16 cellular contexts compared by ENCODE assay signal in genomic region chr17:44831270-44831770, GRCh38. TPM values are rescaled to one million over a fixed set of nuclear protein-coding genes. Genes with fewer than 3 reads are reported as not detected.
DNase-seq lines count a peak whose midpoint lies in the region; ATAC-seq and TF ChIP-seq lines count a peak whose summit lies in the region.
"Had no signal": no experiment of that assay in that cellular context is flagged by ENCODE, and none has a peak within 500 bp of the region (broad histone marks: within the 10 kb centered on the region; RNA-seq: fewer than 3 reads in every experiment).

No MANE protein-coding gene starts in this region.

- no peaks in the 10 kb centered on the region for H3K9me3 Mint-ChIP-seq in WTC11
- H3K9me3 Mint-ChIP-seq in progenitor cell of endocrine pancreas (ENCODE audit: low read depth), result no peaks in the 10 kb centered on the region
- H3K9me3 Mint-ChIP-seq: activated naive CD8-positive, alpha-beta T cell treated with anti-CD3 and anti-CD28 coated beads, Interleukin-2, amount 10 ng/mL, durations not matched to agents 7 days and 5 days had no signal

- no peak for TF ChIP-seq RAD21 in SK-N-SH (IDR thresholded peaks at IDR 0.05; ENCODE audit: low read length)

- H3K27me3 ChIP-seq in SK-N-SH (ENCODE audit: insufficient read depth), result no peaks in the 10 kb centered on the region
- no peaks in the 10 kb centered on the region for H3K27me3 ChIP-seq in iPS-15b (ENCODE audit: control insufficient read depth, insufficient read depth, low read length)
- peaks cover 5 to 82% (median 18%) of the 10 kb centered on the region in 4 donors for H3K27me3 ChIP-seq in esophagus squamous epithelium

- H3K27ac Mint-ChIP-seq in WTC11 (peak overlapping the region; percentile 96), progenitor cell of endocrine pancreas (no peak overlapping the region)
- H3K27ac Mint-ChIP-seq: activated naive CD8-positive, alpha-beta T cell treated with anti-CD3 and anti-CD28 coated beads, Interleukin-2, amount 10 ng/mL, durations not matched to agents 7 days and 5 days; CD4-positive, CD25-positive, alpha-beta regulatory T cell had no signal

- ATAC-seq in SK-N-SH treated with all-trans-retinoic acid at 6 μM for 48 hours, result no peak
- no peak for ATAC-seq in WTC11
- ATAC-seq: mucosa of descending colon had no signal

- H3K4me2 ChIP-seq in SK-N-SH, result peak overlapping the region; percentile 96; the same call in 1 of the 2 replicates

- H3K9ac ChIP-seq in SK-N-SH (no peak overlapping the region), iPS-15b (ENCODE audit: low read depth, low read length) (no peak overlapping the region)

- H3K79me2 ChIP-seq in SK-N-SH (ENCODE audit: insufficient read depth), result peaks cover 35% of the 10 kb centered on the region

- no peak for TF ChIP-seq EP300 in SK-N-SH (IDR thresholded peaks at IDR 0.05; ENCODE audit: borderline replicate concordance in 1 of 2, low read depth in 1 of 2, low read length in 1 of 2)

- H3K4me3 Mint-ChIP-seq in WTC11, result peak overlapping the region; percentile 89
- H3K4me3 Mint-ChIP-seq in progenitor cell of endocrine pancreas (ENCODE audit: low read depth), result peak overlapping the region; percentile 49

- POLR2A ChIA-PET in SK-N-SH (lab: Yijun Ruan, JAX), result no interaction called here
- POLR2A ChIA-PET in WTC11 (lab: Charles Lee), result interaction anchor here (0.6 kb wide), 1 partner anchor 61 kb away, joined by 6 read pairs; no protein-coding TSS in a partner anchor

- H3K4me3 ChIP-seq in SK-N-SH (ENCODE audit: low read depth in 2 of 2, low read length in 1 of 2) (no peak overlapping the region), iPS-15b (ENCODE audit: low read depth, low read length) (peak overlapping the region; percentile 72), esophagus squamous epithelium (no peak overlapping the region)
- H3K4me3 ChIP-seq: mucosa of descending colon had no signal

- H3K36me3 ChIP-seq in SK-N-SH (replicated peaks in 1 of 2; ENCODE audit: control insufficient read depth in 1 of 2, insufficient read depth in 2 of 2, low read length in 1 of 2) (no peaks in the 10 kb centered on the region), iPS-15b (ENCODE audit: control insufficient read depth, insufficient read depth, low read length) (no peaks in the 10 kb centered on the region), esophagus squamous epithelium (no peaks in the 10 kb centered on the region)

- CTCF ChIA-PET in SK-N-SH (lab: Yijun Ruan, JAX) (interaction anchor here (0.5 to 13.4 kb wide), 6 partner anchors 9 to 54 kb away, joined by 3 to 109 read pairs (median 4); no protein-coding TSS in a partner anchor), WTC11 (lab: Charles Lee) (interaction anchor here (0.6 to 3.2 kb wide), 9 partner anchors 11 to 89 kb away, joined by 3 to 25 read pairs (median 4); no protein-coding TSS in a partner anchor)

- H3K27me3 Mint-ChIP-seq in WTC11 (ENCODE audit: low read depth), result peaks cover 6% of the 10 kb centered on the region
- peaks cover 6% of the 10 kb centered on the region for H3K27me3 Mint-ChIP-seq in progenitor cell of endocrine pancreas

- H3K4me1 Mint-ChIP-seq in WTC11, result peaks cover 47% of the 10 kb centered on the region
- H3K4me1 Mint-ChIP-seq in progenitor cell of endocrine pancreas (ENCODE audit: low read depth), result peaks cover 15% of the 10 kb centered on the region

- no peak for TF ChIP-seq POLR2A in esophagus squamous epithelium (IDR thresholded peaks at IDR 0.05)

- intact Hi-C loops in esophagus squamous epithelium (cut with DNase I), result no loop called here

- H3K9me3 ChIP-seq in SK-N-SH (no peaks in the 10 kb centered on the region), iPS-15b (ENCODE audit: control insufficient read depth, insufficient read depth, low read length) (no peaks in the 10 kb centered on the region), esophagus squamous epithelium (no peaks in the 10 kb centered on the region)
- H3K9me3 ChIP-seq: mucosa of descending colon, psoas muscle had no signal

- peaks cover 14% of the 10 kb centered on the region for H4K20me1 ChIP-seq in SK-N-SH (ENCODE audit: insufficient read depth)

- H3F3A ChIP-seq in SK-N-SH (replicated peaks; ENCODE audit: insufficient read depth), result peaks cover 19% of the 10 kb centered on the region

- DNase-seq in SK-N-SH, result no peak
- no peak for DNase-seq in WTC11 (ENCODE audit: low spot score)
- no peak for DNase-seq in progenitor cell of endocrine pancreas (ENCODE audit: low spot score, unreplicated experiment)
- no peak for DNase-seq in NCI-H146 treated with DMSO at 0.1 percent for 48 hours (lab: John Stamatoyannopoulos, UW; ENCODE audit: unreplicated experiment)
- no peak for DNase-seq in esophagus squamous epithelium (lab: John Stamatoyannopoulos, UW)
- no peak for DNase-seq in anterior cingulate cortex (lab: John Stamatoyannopoulos, UW)
- DNase-seq: activated naive CD8-positive, alpha-beta T cell treated with anti-CD3 and anti-CD28 coated beads, Interleukin-2, amount 10 ng/mL, durations not matched to agents 7 days and 5 days; CD4-positive, CD25-positive, alpha-beta regulatory T cell; mucosa of descending colon; NCI-H2029 treated with DMSO at 0.1 percent for 48 hours; NCI-H748 treated with DMSO at 0.1 percent for 48 hours; psoas muscle had no signal

- H3K36me3 Mint-ChIP-seq in WTC11, result no peaks in the 10 kb centered on the region
- no peaks in the 10 kb centered on the region for H3K36me3 Mint-ChIP-seq in progenitor cell of endocrine pancreas (ENCODE audit: insufficient read depth)
- H3K36me3 Mint-ChIP-seq: activated naive CD8-positive, alpha-beta T cell treated with anti-CD3 and anti-CD28 coated beads, Interleukin-2, amount 10 ng/mL, durations not matched to agents 7 days and 5 days; CD4-positive, CD25-positive, alpha-beta regulatory T cell had no signal

- TF ChIP-seq CTCF in SK-N-SH (IDR thresholded peaks at IDR 0.05), result no peak
- TF ChIP-seq CTCF in WTC11 (IDR thresholded peaks at IDR 0.05), result no peak
- TF ChIP-seq CTCF in progenitor cell of endocrine pancreas (IDR thresholded peaks at IDR 0.05; ENCODE audit: unreplicated experiment), result no peak
- no peak for TF ChIP-seq CTCF in esophagus squamous epithelium (IDR thresholded peaks at IDR 0.05)

- H3K4me1 ChIP-seq in SK-N-SH (ENCODE audit: control insufficient read depth in 1 of 2, insufficient read depth in 2 of 2, low read depth in 1 of 2, low read length in 1 of 2) (peaks cover 2 to 4% of the 10 kb centered on the region in 2 experiments; a peak in 3 of 4 replicates), iPS-15b (ENCODE audit: control insufficient read depth, insufficient read depth, low read length) (peaks cover 8% of the 10 kb centered on the region), esophagus squamous epithelium (peaks cover 6 to 22% (median 17%) of the 10 kb centered on the region in 3 donors)
- H3K4me1 ChIP-seq: psoas muscle had no signal

- WGBS in SK-N-SH (ENCODE audit: low lambda C conversion rate), result 93% methylated on average over 12 of the region's 12 CpGs
- WGBS in esophagus squamous epithelium, 2 donors, result 79 to 94% methylated on average over 9 to 11 of the region's 12 CpGs

- H3K27ac ChIP-seq in SK-N-SH (ENCODE audit: low read depth in 2 of 2, low read length in 1 of 2) (no peak overlapping the region; a peak in 1 of 4 replicates), esophagus squamous epithelium (no peak overlapping the region)

- H3K9me2 ChIP-seq in SK-N-SH, result no peaks in the 10 kb centered on the region

- 0 out of 2 replicates have a peak overlapping the region, but pooled peaks have one; percentile 97 for H2AFZ ChIP-seq in SK-N-SH (ENCODE audit: low read depth)

TF ChIP-seq in SK-N-SH, 30 proteins besides CTCF, POLR2A, EP300 and RAD21 (continues in another document):
- no peak for TF ChIP-seq ELF1 (IDR thresholded peaks at IDR 0.05)
- TF ChIP-seq MXI1 (IDR thresholded peaks at IDR 0.05; ENCODE audit: low read depth, low read length), result no peak
- no peak for TF ChIP-seq FOXM1 (IDR thresholded peaks at IDR 0.05; ENCODE audit: low read depth)

TF ChIP-seq in SK-N-SH treated with all-trans-retinoic acid at 6 μM for 48 hours, 23 proteins besides CTCF, POLR2A, EP300 and RAD21 (continues in another document):
- TF ChIP-seq SNAI2 (CRISPR knock-in tag; IDR thresholded peaks at IDR 0.05) (no peak), RARB (CRISPR knock-in tag; IDR thresholded peaks at IDR 0.05) (no peak), ZC3H10 (CRISPR knock-in tag; IDR thresholded peaks at IDR 0.05) (no peak), ZFP30 (CRISPR knock-in tag; IDR thresholded peaks at IDR 0.05) (no peak), GLIS3 (CRISPR knock-in tag; IDR thresholded peaks at IDR 0.05) (no peak)

TF ChIP-seq in WTC11, 78 proteins besides CTCF, POLR2A, EP300 and RAD21 (continues in another document):
- TF ChIP-seq NR3C1 (CRISPR knock-in tag; conservative IDR thresholded peaks at IDR 0.05; ENCODE audit: low read depth), result no peak
- no peak for TF ChIP-seq ZNF138 (CRISPR knock-in tag; conservative IDR thresholded peaks at IDR 0.05)
- no peak for TF ChIP-seq ZNF671 (CRISPR knock-in tag; IDR thresholded peaks at IDR 0.05)
- no peak for TF ChIP-seq TCF7 (CRISPR knock-in tag; IDR thresholded peaks at IDR 0.05; ENCODE audit: low read depth)
- TF ChIP-seq ATF1 (CRISPR knock-in tag; IDR thresholded peaks at IDR 0.05), result no peak
- no peak for TF ChIP-seq HMGXB4 (CRISPR knock-in tag; IDR thresholded peaks at IDR 0.05)
- no peak for TF ChIP-seq ELF4 (CRISPR knock-in tag; IDR thresholded peaks at IDR 0.05; ENCODE audit: low read depth)

RNA-seq across cellular contexts. Expression of gene GJC1, which starts 1.2 kb away (rescaled TPM):
- polyA plus RNA-seq in SK-N-SH (2012; rRNA removed), result 15.2 and 15.6 TPM in 2 replicates
- polyA plus RNA-seq in SK-N-SH (2012; cell fraction: cytosol; rRNA removed), result 15.7 and 16.6 TPM in 2 replicates
- 8.5 and 13.7 TPM in 2 replicates for polyA plus RNA-seq in SK-N-SH (2012; cell fraction: nucleus; rRNA removed)
- 102 to 107 TPM (median 104 TPM) in 3 replicates for total RNA-seq in WTC11 (2021)
- total RNA-seq in progenitor cell of endocrine pancreas, result 75.2 and 76.5 TPM in 2 replicates
- 1 to 10 TPM; 1.2 to 5.9 (median 1.6) TPM for total RNA-seq in esophagus squamous epithelium
- total RNA-seq: CD4-positive, CD25-positive, alpha-beta regulatory T cell had no signal
- polyA plus RNA-seq: CD4-positive, CD25-positive, alpha-beta regulatory T cell had no signal

RNA-seq across cellular contexts. Expression of gene HIGD1B, which starts 16.4 kb away (rescaled TPM):
- polyA plus RNA-seq in SK-N-SH (2012; rRNA removed), result not detected in 2 replicates
- polyA plus RNA-seq in SK-N-SH (2012; cell fraction: cytosol; rRNA removed), result not detected in 2 replicates
- polyA plus RNA-seq in SK-N-SH (2012; cell fraction: nucleus; rRNA removed), result not detected in 2 replicates
- not detected in 3 replicates for total RNA-seq in WTC11 (2021)
- total RNA-seq in progenitor cell of endocrine pancreas, result not detected in 2 replicates
- 1 to 10 TPM in 3 of 4 donors, not detected in 1; 1.5 to 5.5 (median 2.3) TPM for total RNA-seq in esophagus squamous epithelium
- total RNA-seq: activated naive CD8-positive, alpha-beta T cell treated with anti-CD3 and anti-CD28 coated beads, Interleukin-2, amount 10 ng/mL, durations not matched to agents 7 days and 5 days; CD4-positive, CD25-positive, alpha-beta regulatory T cell; G401; T-helper 2 cell treated with Interferon-gamma antibody and Interleukin-4, amounts not matched to agents 100 ng/mL and 5 ng/mL, for 36 hours had no signal
- polyA plus RNA-seq: CD4-positive, CD25-positive, alpha-beta regulatory T cell had no signal

Comparison
In these comparisons a context has a peak if more than half of its experiments do, and no peak if none do; other contexts are left out.
1. RNA of gene GJC1, which starts 1.2 kb away (total RNA-seq): 102 to 107 TPM in WTC11 and 75.2 to 76.5 TPM in progenitor cell of endocrine pancreas; 1.2 to 5.9 TPM in esophagus squamous epithelium; every median in the first group is over 10 times any median in the second.